ENCODE assay signal across 1 cellular context in the genomic region with DNA sequence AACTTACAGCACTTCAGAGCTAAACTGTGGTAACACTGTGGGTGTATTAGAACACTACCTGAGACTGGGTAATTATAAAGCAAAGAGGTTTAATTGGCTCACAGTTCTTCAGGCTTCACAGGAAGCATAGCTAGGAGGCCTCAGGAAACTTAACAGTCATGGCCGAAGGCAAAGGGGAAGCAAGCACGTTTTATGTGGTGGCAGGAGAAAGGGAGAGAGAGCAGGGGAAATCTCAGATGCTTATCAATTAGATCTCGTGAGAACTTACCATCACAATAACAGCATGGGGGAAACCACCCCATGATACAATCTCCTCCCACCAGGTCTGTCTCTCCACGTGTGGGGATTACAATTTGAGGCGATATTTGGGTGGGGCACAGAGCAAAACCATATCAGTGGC.
TF ChIP-seq lines count a peak whose summit lies in the region.

No MANE protein-coding gene starts in this region.

TF ChIP-seq in WTC11, 78 proteins besides CTCF, POLR2A, EP300 and RAD21 (continued from another document):
- TF ChIP-seq, protein P1, sequence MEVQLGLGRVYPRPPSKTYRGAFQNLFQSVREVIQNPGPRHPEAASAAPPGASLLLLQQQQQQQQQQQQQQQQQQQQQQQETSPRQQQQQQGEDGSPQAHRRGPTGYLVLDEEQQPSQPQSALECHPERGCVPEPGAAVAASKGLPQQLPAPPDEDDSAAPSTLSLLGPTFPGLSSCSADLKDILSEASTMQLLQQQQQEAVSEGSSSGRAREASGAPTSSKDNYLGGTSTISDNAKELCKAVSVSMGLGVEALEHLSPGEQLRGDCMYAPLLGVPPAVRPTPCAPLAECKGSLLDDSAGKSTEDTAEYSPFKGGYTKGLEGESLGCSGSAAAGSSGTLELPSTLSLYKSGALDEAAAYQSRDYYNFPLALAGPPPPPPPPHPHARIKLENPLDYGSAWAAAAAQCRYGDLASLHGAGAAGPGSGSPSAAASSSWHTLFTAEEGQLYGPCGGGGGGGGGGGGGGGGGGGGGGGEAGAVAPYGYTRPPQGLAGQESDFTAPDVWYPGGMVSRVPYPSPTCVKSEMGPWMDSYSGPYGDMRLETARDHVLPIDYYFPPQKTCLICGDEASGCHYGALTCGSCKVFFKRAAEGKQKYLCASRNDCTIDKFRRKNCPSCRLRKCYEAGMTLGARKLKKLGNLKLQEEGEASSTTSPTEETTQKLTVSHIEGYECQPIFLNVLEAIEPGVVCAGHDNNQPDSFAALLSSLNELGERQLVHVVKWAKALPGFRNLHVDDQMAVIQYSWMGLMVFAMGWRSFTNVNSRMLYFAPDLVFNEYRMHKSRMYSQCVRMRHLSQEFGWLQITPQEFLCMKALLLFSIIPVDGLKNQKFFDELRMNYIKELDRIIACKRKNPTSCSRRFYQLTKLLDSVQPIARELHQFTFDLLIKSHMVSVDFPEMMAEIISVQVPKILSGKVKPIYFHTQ (CRISPR knock-in tag; IDR thresholded peaks at IDR 0.05) = no peak
- TF ChIP-seq, protein P2, sequence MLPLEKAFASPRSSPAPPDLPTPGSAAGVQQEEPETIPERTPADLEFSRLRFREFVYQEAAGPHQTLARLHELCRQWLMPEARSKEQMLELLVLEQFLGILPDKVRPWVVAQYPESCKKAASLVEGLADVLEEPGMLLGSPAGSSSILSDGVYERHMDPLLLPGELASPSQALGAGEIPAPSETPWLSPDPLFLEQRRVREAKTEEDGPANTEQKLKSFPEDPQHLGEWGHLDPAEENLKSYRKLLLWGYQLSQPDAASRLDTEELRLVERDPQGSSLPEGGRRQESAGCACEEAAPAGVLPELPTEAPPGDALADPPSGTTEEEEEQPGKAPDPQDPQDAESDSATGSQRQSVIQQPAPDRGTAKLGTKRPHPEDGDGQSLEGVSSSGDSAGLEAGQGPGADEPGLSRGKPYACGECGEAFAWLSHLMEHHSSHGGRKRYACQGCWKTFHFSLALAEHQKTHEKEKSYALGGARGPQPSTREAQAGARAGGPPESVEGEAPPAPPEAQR (CRISPR knock-in tag; IDR thresholded peaks at IDR 0.05) = no peak
- TF ChIP-seq RELA (CRISPR knock-in tag; IDR thresholded peaks at IDR 0.05; ENCODE audit: borderline replicate concordance) (no peak), ZNF532 (CRISPR knock-in tag; IDR thresholded peaks at IDR 0.05; ENCODE audit: borderline replicate concordance) (no peak), ZNF317 (CRISPR knock-in tag; IDR thresholded peaks at IDR 0.05; ENCODE audit: borderline replicate concordance, low read depth) (no peak), ESRRA (CRISPR knock-in tag; IDR thresholded peaks at IDR 0.05; ENCODE audit: borderline replicate concordance) (no peak), ATF2 (CRISPR knock-in tag; IDR thresholded peaks at IDR 0.05; ENCODE audit: borderline replicate concordance, low read depth) (no peak), HMGA2 (CRISPR knock-in tag; IDR thresholded peaks at IDR 0.05) (no peak), JAZF1 (CRISPR knock-in tag; IDR thresholded peaks at IDR 0.05) (no peak), IRF1 (CRISPR knock-in tag; IDR thresholded peaks at IDR 0.05) (no peak), SOX15 (CRISPR knock-in tag; IDR thresholded peaks at IDR 0.05) (no peak)
- TF ChIP-seq, protein P3, sequence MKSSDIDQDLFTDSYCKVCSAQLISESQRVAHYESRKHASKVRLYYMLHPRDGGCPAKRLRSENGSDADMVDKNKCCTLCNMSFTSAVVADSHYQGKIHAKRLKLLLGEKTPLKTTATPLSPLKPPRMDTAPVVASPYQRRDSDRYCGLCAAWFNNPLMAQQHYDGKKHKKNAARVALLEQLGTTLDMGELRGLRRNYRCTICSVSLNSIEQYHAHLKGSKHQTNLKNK (CRISPR knock-in tag; IDR thresholded peaks at IDR 0.05) = no peak
- TF ChIP-seq, protein P4, sequence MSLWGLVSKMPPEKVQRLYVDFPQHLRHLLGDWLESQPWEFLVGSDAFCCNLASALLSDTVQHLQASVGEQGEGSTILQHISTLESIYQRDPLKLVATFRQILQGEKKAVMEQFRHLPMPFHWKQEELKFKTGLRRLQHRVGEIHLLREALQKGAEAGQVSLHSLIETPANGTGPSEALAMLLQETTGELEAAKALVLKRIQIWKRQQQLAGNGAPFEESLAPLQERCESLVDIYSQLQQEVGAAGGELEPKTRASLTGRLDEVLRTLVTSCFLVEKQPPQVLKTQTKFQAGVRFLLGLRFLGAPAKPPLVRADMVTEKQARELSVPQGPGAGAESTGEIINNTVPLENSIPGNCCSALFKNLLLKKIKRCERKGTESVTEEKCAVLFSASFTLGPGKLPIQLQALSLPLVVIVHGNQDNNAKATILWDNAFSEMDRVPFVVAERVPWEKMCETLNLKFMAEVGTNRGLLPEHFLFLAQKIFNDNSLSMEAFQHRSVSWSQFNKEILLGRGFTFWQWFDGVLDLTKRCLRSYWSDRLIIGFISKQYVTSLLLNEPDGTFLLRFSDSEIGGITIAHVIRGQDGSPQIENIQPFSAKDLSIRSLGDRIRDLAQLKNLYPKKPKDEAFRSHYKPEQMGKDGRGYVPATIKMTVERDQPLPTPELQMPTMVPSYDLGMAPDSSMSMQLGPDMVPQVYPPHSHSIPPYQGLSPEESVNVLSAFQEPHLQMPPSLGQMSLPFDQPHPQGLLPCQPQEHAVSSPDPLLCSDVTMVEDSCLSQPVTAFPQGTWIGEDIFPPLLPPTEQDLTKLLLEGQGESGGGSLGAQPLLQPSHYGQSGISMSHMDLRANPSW (CRISPR knock-in tag; conservative IDR thresholded peaks at IDR 0.05; ENCODE audit: low read depth) = no peak
